ENCODE assay signal across 27 cellular contexts in the genomic region with DNA sequence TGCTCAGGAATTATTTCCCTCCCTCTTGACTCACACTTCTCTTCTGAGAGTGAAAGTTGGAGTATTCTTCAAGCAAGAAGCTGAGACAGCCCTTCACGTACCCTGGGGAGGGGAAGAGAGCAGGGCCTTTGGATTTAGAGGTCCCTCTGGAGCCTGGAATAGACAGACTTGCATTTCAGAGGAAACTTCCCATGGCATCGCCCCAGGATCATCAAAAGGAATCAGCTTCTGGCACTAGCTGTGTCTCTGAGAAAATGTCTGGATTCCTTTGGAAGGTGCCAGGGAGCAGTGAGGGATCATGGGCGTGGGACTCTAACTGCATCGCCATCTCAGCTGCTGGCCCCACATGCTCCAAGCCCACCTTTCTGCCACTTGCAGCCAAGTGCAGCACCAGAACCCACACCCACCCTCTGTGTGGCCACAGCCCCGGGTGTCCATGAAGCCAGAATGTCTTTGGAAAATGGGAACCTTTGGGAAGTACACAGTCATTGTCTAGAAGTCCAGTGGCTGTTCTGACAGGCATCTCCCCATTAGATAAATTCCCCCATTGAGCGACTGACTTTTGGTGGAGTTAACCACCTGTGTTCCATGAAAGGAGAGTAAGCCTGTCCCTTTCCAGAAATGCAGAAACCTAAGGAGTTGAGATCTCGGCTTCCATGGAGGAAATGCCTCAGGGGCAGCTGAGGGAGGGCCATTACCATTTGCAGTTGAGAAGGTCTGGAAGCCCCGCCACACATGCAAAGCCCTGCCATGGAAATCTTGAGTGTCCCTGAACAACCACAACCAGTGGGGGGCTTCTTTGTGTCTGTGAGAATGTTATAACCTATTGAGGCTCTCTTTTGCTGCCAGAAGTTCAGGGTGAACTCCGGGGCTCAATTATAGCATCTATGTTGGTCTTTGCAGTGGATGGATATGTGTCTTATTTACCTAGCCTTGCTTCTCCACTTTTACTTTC. TPM values are rescaled to one million over a fixed set of nuclear protein-coding genes. Genes with fewer than 3 reads are reported as not detected.
"Had no signal": no experiment of that assay in that cellular context is flagged by ENCODE, and none has a peak within 500 bp of the region (broad histone marks: within the 10 kb centered on the region; RNA-seq: fewer than 3 reads in every experiment).

No MANE protein-coding gene starts in this region.

- H3K4me1 ChIP-seq: colonic mucosa, esophagus muscularis mucosa, gastroesophageal sphincter, heart left ventricle, left lung, psoas muscle, upper lobe of left lung had no signal

- H3K4me3 ChIP-seq: colonic mucosa, esophagus muscularis mucosa, gastroesophageal sphincter, heart left ventricle, left lung, psoas muscle, upper lobe of left lung had no signal

- H3K36me3 ChIP-seq: colonic mucosa, esophagus muscularis mucosa, gastroesophageal sphincter, heart left ventricle, left lung, upper lobe of left lung had no signal

- H3K27ac Mint-ChIP-seq: activated CD4-positive, alpha-beta memory T cell treated with anti-CD3 and anti-CD28 coated beads, Interleukin-2, amount 10 ng/mL, durations not matched to agents 7 days and 5 days; activated naive CD4-positive, alpha-beta T cell treated with anti-CD3 and anti-CD28 coated beads, Interleukin-2, amount 50 U/mL, for 24 hours; activated T-cell treated with anti-CD3 and anti-CD28 coated beads, Interleukin-2, amount 50 U/mL, for 72 hours had no signal

- H3K36me3 Mint-ChIP-seq: activated naive CD4-positive, alpha-beta T cell treated with anti-CD3 and anti-CD28 coated beads, Interleukin-2, amount 50 U/mL, for 24 hours; brain had no signal

- H3K27me3 Mint-ChIP-seq: activated CD4-positive, alpha-beta memory T cell treated with anti-CD3 and anti-CD28 coated beads, Interleukin-2, amount 10 ng/mL, durations not matched to agents 7 days and 5 days; activated naive CD4-positive, alpha-beta T cell treated with anti-CD3 and anti-CD28 coated beads, Interleukin-2, amount 50 U/mL, for 24 hours; stimulated activated naive CD8-positive, alpha-beta T cell treated with anti-CD3 and anti-CD28 coated beads, Interleukin-15, amount 100 ng/mL, for 72 hours had no signal

- H3K9me3 ChIP-seq: colonic mucosa, left lung, psoas muscle, upper lobe of left lung had no signal

- ATAC-seq: activated T-cell treated with anti-CD3 and anti-CD28 coated beads, Interleukin-2, amount 50 U/mL, for 72 hours; gastroesophageal sphincter; heart left ventricle; left lung; psoas muscle; right cardiac atrium; SK-N-SH treated with all-trans-retinoic acid at 6 μM for 48 hours; stimulated activated naive CD8-positive, alpha-beta T cell treated with anti-CD3 and anti-CD28 coated beads, Interleukin-15, amount 100 ng/mL, for 72 hours had no signal

- H3K9me3 Mint-ChIP-seq: activated CD4-positive, alpha-beta memory T cell treated with anti-CD3 and anti-CD28 coated beads, Interleukin-2, amount 10 ng/mL, durations not matched to agents 7 days and 5 days; activated naive CD4-positive, alpha-beta T cell treated with anti-CD3 and anti-CD28 coated beads, Interleukin-2, amount 50 U/mL, for 24 hours had no signal

- H3K4me1 Mint-ChIP-seq: activated CD4-positive, alpha-beta memory T cell treated with anti-CD3 and anti-CD28 coated beads, Interleukin-2, amount 10 ng/mL, durations not matched to agents 7 days and 5 days; brain had no signal

- DNase-seq: activated CD4-positive, alpha-beta memory T cell treated with anti-CD3 and anti-CD28 coated beads, Interleukin-2, amount 10 ng/mL, durations not matched to agents 7 days and 5 days; activated CD4-positive, alpha-beta T cell treated with anti-CD3 and anti-CD28 coated beads for 48 hours; activated CD4-positive, CD25-positive, alpha-beta regulatory T cell; activated effector memory CD4-positive, alpha-beta T cell treated with anti-CD3 and anti-CD28 coated beads, Interleukin-2, amount 50 U/mL, for 16 hours; activated T-cell treated with anti-CD3 and anti-CD28 coated beads, Interleukin-2, amount 50 U/mL, for 72 hours; central memory CD4-positive, alpha-beta T cell; colonic mucosa; effector CD4-positive, alpha-beta T cell; heart left ventricle; left lung; mammary epithelial cell; psoas muscle; right cardiac atrium; stimulated activated CD4-positive, alpha-beta T cell treated with anti-CD3 and anti-CD28 coated beads, Interleukin-2, amount 100 ng/mL, for 48 hours; stimulated activated naive CD8-positive, alpha-beta T cell treated with anti-CD3 and anti-CD28 coated beads, Interleukin-15, amount 100 ng/mL, for 72 hours; T-helper 1 cell; T1000; upper lobe of left lung had no signal

- H3K27ac ChIP-seq: colonic mucosa, esophagus muscularis mucosa, gastroesophageal sphincter, heart left ventricle, left lung, psoas muscle, upper lobe of left lung had no signal

- H3K27me3 ChIP-seq: colonic mucosa, esophagus muscularis mucosa, left lung, upper lobe of left lung had no signal

- H3K4me3 Mint-ChIP-seq: activated CD4-positive, alpha-beta memory T cell treated with anti-CD3 and anti-CD28 coated beads, Interleukin-2, amount 10 ng/mL, durations not matched to agents 7 days and 5 days; activated naive CD4-positive, alpha-beta T cell treated with anti-CD3 and anti-CD28 coated beads, Interleukin-2, amount 50 U/mL, for 24 hours; activated T-cell treated with anti-CD3 and anti-CD28 coated beads, Interleukin-2, amount 50 U/mL, for 72 hours; brain; stimulated activated naive CD8-positive, alpha-beta T cell treated with anti-CD3 and anti-CD28 coated beads, Interleukin-15, amount 100 ng/mL, for 72 hours had no signal

RNA-seq across cellular contexts. Expression of gene GDF10, which starts 57.8 kb away (rescaled TPM):
- total RNA-seq: activated CD4-positive, alpha-beta memory T cell treated with anti-CD3 and anti-CD28 coated beads, Interleukin-2, amount 10 ng/mL, durations not matched to agents 7 days and 5 days; endothelial cell of umbilical vein; kidney epithelial cell; mammary epithelial cell; mononuclear cell; osteocyte had no signal
- polyA plus RNA-seq: endothelial cell of umbilical vein, mammary epithelial cell had no signal
